17 cellular contexts compared by ENCODE assay signal in genomic region chr4:122766950-122767349, GRCh38. TPM values are rescaled to one million over a fixed set of nuclear protein-coding genes. Genes with fewer than 3 reads are reported as not detected.
"Had no signal": no experiment of that assay in that cellular context is flagged by ENCODE, and none has a peak within 500 bp of the region (broad histone marks: within the 10 kb centered on the region; RNA-seq: fewer than 3 reads in every experiment).

No MANE protein-coding gene starts in this region.

- H3K9me3 ChIP-seq: left lung, ovary, thyroid gland had no signal

- H3K36me3 ChIP-seq: left lung, ovary, thyroid gland had no signal

- H3K27ac ChIP-seq: dorsolateral prefrontal cortex, foreskin keratinocyte, left lung, ovary, thyroid gland had no signal

- H3K4me3 ChIP-seq: dorsolateral prefrontal cortex, left lung, ovary, thyroid gland had no signal

- H3K27me3 ChIP-seq: dorsolateral prefrontal cortex, foreskin keratinocyte, left lung, ovary, thyroid gland had no signal

- H3K4me1 ChIP-seq: thyroid gland had no signal

- DNase-seq: activated CD4-positive, alpha-beta T cell treated with anti-CD3 and anti-CD28 coated beads, Interleukin-2, amount 50 U/mL, for 1 hour; activated CD4-positive, CD25-positive, alpha-beta regulatory T cell treated with anti-CD3 and anti-CD28 coated beads, Interleukin-2, amount 50 U/mL, for 72 hours; activated CD8-positive, alpha-beta memory T cell treated with anti-CD3 and anti-CD28 coated beads, Interleukin-2, amount 50 U/mL, for 4 hours; activated naive CD4-positive, alpha-beta T cell treated with anti-CD3 and anti-CD28 coated beads for 36 hours; activated T-cell treated with anti-CD3 and anti-CD28 coated beads, Interleukin-2, amount 50 U/mL, for 4 hours; anterior cingulate cortex; central memory CD4-positive, alpha-beta T cell; dorsolateral prefrontal cortex; foreskin keratinocyte; hippocampal formation; left lung; naive thymus-derived CD8-positive, alpha-beta T cell; ovary; stimulated activated CD4-positive, alpha-beta T cell treated with anti-CD3 and anti-CD28 coated beads, Interleukin-4, amount 100 ng/mL, for 4 hours; stimulated activated naive CD4-positive, alpha-beta T cell; thyroid gland had no signal

- ATAC-seq: activated T-cell treated with anti-CD3 and anti-CD28 coated beads, Interleukin-2, amount 50 U/mL, for 4 hours; foreskin keratinocyte; left lung; naive thymus-derived CD8-positive, alpha-beta T cell; sciatic nerve had no signal

RNA-seq across cellular contexts. Expression of gene FGF2, which starts 59.7 kb away (rescaled TPM):
- total RNA-seq: naive thymus-derived CD8-positive, alpha-beta T cell had no signal
- polyA plus RNA-seq: naive thymus-derived CD8-positive, alpha-beta T cell had no signal
